In genomic region chr7:30912021-30912420, GRCh38 we compare ENCODE assay signal across 20 cellular contexts. TPM values are rescaled to one million over a fixed set of nuclear protein-coding genes. Genes with fewer than 3 reads are reported as not detected.
A peak's percentile ranks its signal among the peaks of the same experiment; 100 is the strongest.
DNase-seq lines count a peak whose midpoint lies in the region; ATAC-seq, FAIRE-seq and TF ChIP-seq lines count a peak whose summit lies in the region.
"Had no signal": no experiment of that assay in that cellular context is flagged by ENCODE, and none has a peak within 500 bp of the region (broad histone marks: within the 10 kb centered on the region; RNA-seq: fewer than 3 reads in every experiment).

No MANE protein-coding gene starts in this region.

- H3K36me3 ChIP-seq in right lobe of liver = no peaks in the 10 kb centered on the region
- H3K36me3 ChIP-seq in HepG2 (replicated peaks in 1 of 2; ENCODE audit: control insufficient read depth in 1 of 2, insufficient read depth in 2 of 2, low read length in 2 of 2) = no peaks in the 10 kb centered on the region
- H3K36me3 ChIP-seq in lung (ENCODE audit: control insufficient read depth in 2 of 2, insufficient read depth in 2 of 2, low read length in 2 of 2) = peaks cover 0 to 3% of the 10 kb centered on the region in 2 donors
- no peaks in the 10 kb centered on the region for H3K36me3 ChIP-seq in HAP-1 (replicated peaks)
- H3K36me3 ChIP-seq: neutrophil had no signal

- FAIRE-seq in HepG2 (lab: Jason Lieb, UNC) (no peak), GM12892 (lab: Jason Lieb, UNC) (no peak)

- in situ Hi-C loops in HepG2 (cut with HindIII; ENCODE audit: extremely low pct_ligation_motif_present, low pct_unique_long_range_greater_than_20kb) = no loop called here
- in situ Hi-C loops in HAP-1 (cut with MboI; ENCODE audit: low sequenced_read_pairs) = no loop called here

- H3K9me3 ChIP-seq in right lobe of liver (no peaks in the 10 kb centered on the region), HepG2 (ENCODE audit: low read length) (no peaks in the 10 kb centered on the region), lung (ENCODE audit: control insufficient read depth in 2 of 2, insufficient read depth in 1 of 2, low read length in 1 of 2) (no peaks in the 10 kb centered on the region), HAP-1 (no peaks in the 10 kb centered on the region)
- H3K9me3 ChIP-seq: neutrophil had no signal

- no peaks in the 10 kb centered on the region for H3K27me3 ChIP-seq in right lobe of liver
- peaks cover 6 to 10% of the 10 kb centered on the region in 2 experiments; a peak in 3 of 5 replicates for H3K27me3 ChIP-seq in HepG2 (ENCODE audit: control insufficient read depth in 1 of 2, insufficient read depth in 2 of 2, low read length in 2 of 2)
- no peaks in the 10 kb centered on the region for H3K27me3 ChIP-seq in lung (ENCODE audit: control insufficient read depth, insufficient read depth)
- H3K27me3 ChIP-seq in HAP-1 (ENCODE audit: low read depth) = no peaks in the 10 kb centered on the region

- CTCF ChIA-PET in HepG2 (lab: Yijun Ruan, JAX; ENCODE audit: low intra/inter-chr PET ratio, low total read pairs) = no interaction called here

- no peaks in the 10 kb centered on the region for H3K79me2 ChIP-seq in HepG2 (ENCODE audit: insufficient read depth, low read length)

- no peak for TF ChIP-seq EP300 in HepG2 (IDR thresholded peaks at IDR 0.05; ENCODE audit: low read depth in 2 of 2, low read length in 2 of 2)
- no peak for TF ChIP-seq EP300 in HepG2 (CRISPR knock-in tag; IDR thresholded peaks at IDR 0.05; ENCODE audit: borderline replicate concordance)

- no peak for TF ChIP-seq RAD21 in HepG2 (CRISPR knock-in tag; IDR thresholded peaks at IDR 0.05)

- H3K4me3 ChIP-seq in right lobe of liver (peak overlapping the region in 2 of 3 donors; percentile 18 to 21), HepG2 (replicated peaks in 1 of 3; ENCODE audit: insufficient read depth in 1 of 3, low read depth in 2 of 3, low read length in 3 of 3) (no peak overlapping the region), lung (peak overlapping the region; percentile 48), skin epidermis (peak overlapping the region; percentile 19 to 38 (median 34)), HAP-1 (no peak overlapping the region)

- H2AFZ ChIP-seq in HepG2 (ENCODE audit: low read length) = no peak overlapping the region

- H4K20me1 ChIP-seq in HepG2 (ENCODE audit: insufficient read depth, low read length) = no peaks in the 10 kb centered on the region

- WGBS in right lobe of liver (ENCODE audit: insufficient coverage, low coverage, low lambda C conversion rate, missing lambda C conversion rate) = 71% methylated on average over 6 of the region's 22 CpGs
- 65% methylated on average over 14 of the region's 22 CpGs for WGBS in HepG2 (ENCODE audit: low lambda C conversion rate)
- WGBS in lung, 2 donors = 65 to 86% methylated on average over 22 of the region's 22 CpGs

- intact Hi-C loops in right lobe of liver (cut with DNase I) = no loop called here
- intact Hi-C loops in HepG2 (cut with micrococcal nuclease; ENCODE audit: unreplicated experiment) = no loop called here

- DNase-seq in right lobe of liver (no peak), HepG2 (ENCODE audit: low spot score) (no peak), lung (ENCODE audit: low spot score) (no peak), HAP-1 (ENCODE audit: low spot score in 2 of 2) (no peak), GM12892 (ENCODE audit: insufficient read length) (no peak), NOMO-1 treated with dmso at 0.1 percent for 144 hours (lab: John Stamatoyannopoulos, UW; ENCODE audit: unreplicated experiment) (no peak)
- DNase-seq: CD8-positive, alpha-beta T cell; GOT3; NCI-H2029 treated with DMSO at 0.1 percent for 48 hours; NCI-H510A treated with DMSO at 0.1 percent for 48 hours; stimulated activated CD4-positive, alpha-beta T cell treated with anti-CD3 and anti-CD28 coated beads, Interleukin-12 subunit alpha, Interleukin-12 subunit beta, amount 100 ng/mL, for 4 hours; T1000 had no signal

- POLR2A ChIA-PET in HepG2 (lab: Yijun Ruan, JAX) = no interaction called here

- TF ChIP-seq POLR2A in right lobe of liver (IDR thresholded peaks at IDR 0.05) (no peak), HepG2 (IDR thresholded peaks at IDR 0.05; ENCODE audit: insufficient read depth in 1 of 2, low read depth in 2 of 2, low read length in 2 of 2) (no peak), GM12892 (IDR thresholded peaks at IDR 0.05; ENCODE audit: low read depth, low read length) (no peak)

- no peak for TF ChIP-seq CTCF in right lobe of liver (IDR thresholded peaks at IDR 0.05)
- TF ChIP-seq CTCF in HepG2 (CRISPR knock-in tag; IDR thresholded peaks at IDR 0.05) = no peak
- TF ChIP-seq CTCF in lung (IDR thresholded peaks at IDR 0.05; ENCODE audit: control extremely low read depth, extremely low read depth) = no peak

- ATAC-seq in right lobe of liver = no peak
- ATAC-seq in HepG2 = no peak
- no peak for ATAC-seq in lung (ENCODE audit: insufficient read depth, low FRiP score)
- no peak for ATAC-seq in HG03520 (IDR thresholded peaks at IDR 0.05; ENCODE audit: unreplicated experiment)
- ATAC-seq: CD8-positive, alpha-beta T cell had no signal

- no peak overlapping the region for H3K4me2 ChIP-seq in HepG2 (ENCODE audit: low read depth, low read length)

- no peaks in the 10 kb centered on the region for H3K4me1 ChIP-seq in right lobe of liver
- H3K4me1 ChIP-seq in HepG2 (ENCODE audit: insufficient read depth, low read length) = no peaks in the 10 kb centered on the region
- peaks cover 8 to 18% of the 10 kb centered on the region in 2 donors for H3K4me1 ChIP-seq in lung (ENCODE audit: control insufficient read depth in 2 of 2, insufficient read depth in 2 of 2, low read length in 2 of 2)
- no peaks in the 10 kb centered on the region for H3K4me1 ChIP-seq in HAP-1

- no TSS peak for BruUV-seq in HepG2 (replicated peaks; lab: Mats Ljungman, UMichigan)

- H3K9ac ChIP-seq in HepG2 (ENCODE audit: insufficient read depth, low read depth, low read length) = no peak overlapping the region

- H3K27ac ChIP-seq in right lobe of liver = no peak overlapping the region
- H3K27ac ChIP-seq in HepG2 (ENCODE audit: extremely low read length, insufficient read depth, low read length) = no peak overlapping the region
- H3K27ac ChIP-seq in lung (ENCODE audit: low read depth in 1 of 2, low read length in 1 of 2) = peak overlapping the region; percentile 54 to 65
- H3K27ac ChIP-seq in skin epidermis = peak overlapping the region in 16 of 21 experiments; percentile 18 to 82 (median 66)
- H3K27ac ChIP-seq: neutrophil had no signal

RNA-seq across cellular contexts. Expression of gene AQP1, which starts 0.4 kb away (rescaled TPM):
- total RNA-seq in right lobe of liver = 10 to 100 TPM; 11.3 to 20.8 (median 14.8) TPM
- total RNA-seq in HepG2 (2016; rRNA removed; fragmentation: Illumina TruSeq; extraction: Trizol) = not detected in 2 replicates
- total RNA-seq in HepG2 (2016; cell fraction: cytosol; rRNA removed; fragmentation: Illumina TruSeq; extraction: Trizol; ENCODE audit: low read depth) = not detected in 2 replicates
- not detected in 2 replicates for total RNA-seq in HepG2 (2016; cell fraction: insoluble cytoplasmic fraction; rRNA removed; fragmentation: Illumina TruSeq; extraction: Trizol)
- not detected in 2 replicates for total RNA-seq in HepG2 (2016; cell fraction: membrane; rRNA removed; fragmentation: Illumina TruSeq; extraction: Trizol)
- not detected in 2 replicates for total RNA-seq in HepG2 (2016; cell fraction: nucleus; rRNA removed; fragmentation: Illumina TruSeq; extraction: Trizol)
- not detected in 2 replicates for polyA plus RNA-seq in HepG2 (2011; rRNA removed)
- not detected in 2 replicates for polyA plus RNA-seq in HepG2 (2011; cell fraction: cytosol; rRNA removed)
- not detected in 2 replicates for polyA plus RNA-seq in HepG2 (2011; cell fraction: nucleus; rRNA removed)
- not detected in 2 replicates for polyA plus RNA-seq in HepG2 (2012)
- polyA plus RNA-seq in HepG2 (2016; cell fraction: cytosol; fragmentation: Illumina TruSeq; extraction: Trizol; ENCODE audit: low read depth) = not detected in 2 replicates
- polyA plus RNA-seq in HepG2 (2016; cell fraction: insoluble cytoplasmic fraction; fragmentation: Illumina TruSeq; extraction: Trizol; ENCODE audit: low read depth) = not detected in 2 replicates
- not detected in 2 replicates for polyA plus RNA-seq in HepG2 (2016; cell fraction: membrane; fragmentation: Illumina TruSeq; extraction: Trizol; ENCODE audit: low read depth)
- not detected in 2 replicates for polyA plus RNA-seq in HepG2 (2016; cell fraction: nucleus; fragmentation: Illumina TruSeq; extraction: Trizol; ENCODE audit: insufficient read depth, low read depth)
- polyA minus RNA-seq in HepG2 (2011; rRNA and poly(A)+ RNA removed; ENCODE audit: low replicate concordance) = 0.08 and 1.7 TPM in 2 replicates
- not detected in 2 replicates for polyA minus RNA-seq in HepG2 (2011; cell fraction: cytosol; rRNA and poly(A)+ RNA removed)
- polyA minus RNA-seq in HepG2 (2011; cell fraction: nucleus; rRNA and poly(A)+ RNA removed) = not detected in 2 replicates
- total RNA-seq in lung = 100 to 1,000 TPM; 328 to 655 TPM
- 100 to 1,000 TPM; 267 to 527 TPM for polyA plus RNA-seq in lung
- polyA plus RNA-seq in GM12892 (2012; ENCODE audit: missing spikeins) = not detected

RNA-seq across cellular contexts. Expression of gene GHRHR, which starts 51.7 kb away (rescaled TPM):
- total RNA-seq in right lobe of liver (under 1 TPM in 3 of 6 experiments, not detected in 3; 0.37 to 0.60 (median 0.59) TPM), HepG2 (2016; rRNA removed; fragmentation: Illumina TruSeq; extraction: Trizol) (not detected in 2 replicates), lung (under 1 TPM in 1 of 2 donors, not detected in 1; 0.77 TPM)
- not detected in 2 replicates for total RNA-seq in HepG2 (2016; cell fraction: cytosol; rRNA removed; fragmentation: Illumina TruSeq; extraction: Trizol; ENCODE audit: low read depth)
- not detected in 2 replicates for total RNA-seq in HepG2 (2016; cell fraction: insoluble cytoplasmic fraction; rRNA removed; fragmentation: Illumina TruSeq; extraction: Trizol)
- total RNA-seq in HepG2 (2016; cell fraction: membrane; rRNA removed; fragmentation: Illumina TruSeq; extraction: Trizol) = not detected in 2 replicates
- total RNA-seq in HepG2 (2016; cell fraction: nucleus; rRNA removed; fragmentation: Illumina TruSeq; extraction: Trizol) = not detected in 2 replicates
- polyA plus RNA-seq in HepG2 (2011; rRNA removed) (not detected in 2 replicates), lung (under 1 TPM; 0.38 to 0.77 TPM)
- not detected in 2 replicates for polyA plus RNA-seq in HepG2 (2011; cell fraction: cytosol; rRNA removed)
- not detected in 2 replicates for polyA plus RNA-seq in HepG2 (2011; cell fraction: nucleus; rRNA removed)
- not detected in 2 replicates for polyA plus RNA-seq in HepG2 (2012)
- polyA plus RNA-seq in HepG2 (2016; cell fraction: cytosol; fragmentation: Illumina TruSeq; extraction: Trizol; ENCODE audit: low read depth) = not detected in 2 replicates
- polyA plus RNA-seq in HepG2 (2016; cell fraction: insoluble cytoplasmic fraction; fragmentation: Illumina TruSeq; extraction: Trizol; ENCODE audit: low read depth) = not detected in 2 replicates
- polyA plus RNA-seq in HepG2 (2016; cell fraction: membrane; fragmentation: Illumina TruSeq; extraction: Trizol; ENCODE audit: low read depth) = not detected in 2 replicates
- not detected in 2 replicates for polyA plus RNA-seq in HepG2 (2016; cell fraction: nucleus; fragmentation: Illumina TruSeq; extraction: Trizol; ENCODE audit: insufficient read depth, low read depth)
- not detected in 2 replicates for polyA minus RNA-seq in HepG2 (2011; rRNA and poly(A)+ RNA removed; ENCODE audit: low replicate concordance)
- polyA minus RNA-seq in HepG2 (2011; cell fraction: cytosol; rRNA and poly(A)+ RNA removed) = not detected in 2 replicates
- not detected in 2 replicates for polyA minus RNA-seq in HepG2 (2011; cell fraction: nucleus; rRNA and poly(A)+ RNA removed)
- polyA plus RNA-seq in GM12892 (2012; ENCODE audit: missing spikeins) = not detected
- total RNA-seq: A673; CD8-positive, alpha-beta T cell; Daoy; dermis blood vessel endothelial cell; M059J; SK-MEL-5 had no signal

Comparison
In these comparisons a context has a peak if more than half of its experiments do, and no peak if none do; other contexts are left out.
1. H3K4me3 ChIP-seq: peak in right lobe of liver (2 of 3), lung (single experiment) and skin epidermis (7 of 7); none in HepG2 (0 of 3) and HAP-1 (single experiment).
2. H3K27ac ChIP-seq: peak in lung (2 of 2) and skin epidermis (16 of 21); none in right lobe of liver (0 of 3) and HepG2 (single experiment).
3. RNA of gene AQP1, which starts 0.4 kb away (total RNA-seq): 328 to 655 TPM in lung; 11.3 to 20.8 TPM in right lobe of liver and not detected in HepG2; every median in the first group is over 10 times any median in the second.